11 cellular contexts compared by ENCODE assay signal in the genomic region with DNA sequence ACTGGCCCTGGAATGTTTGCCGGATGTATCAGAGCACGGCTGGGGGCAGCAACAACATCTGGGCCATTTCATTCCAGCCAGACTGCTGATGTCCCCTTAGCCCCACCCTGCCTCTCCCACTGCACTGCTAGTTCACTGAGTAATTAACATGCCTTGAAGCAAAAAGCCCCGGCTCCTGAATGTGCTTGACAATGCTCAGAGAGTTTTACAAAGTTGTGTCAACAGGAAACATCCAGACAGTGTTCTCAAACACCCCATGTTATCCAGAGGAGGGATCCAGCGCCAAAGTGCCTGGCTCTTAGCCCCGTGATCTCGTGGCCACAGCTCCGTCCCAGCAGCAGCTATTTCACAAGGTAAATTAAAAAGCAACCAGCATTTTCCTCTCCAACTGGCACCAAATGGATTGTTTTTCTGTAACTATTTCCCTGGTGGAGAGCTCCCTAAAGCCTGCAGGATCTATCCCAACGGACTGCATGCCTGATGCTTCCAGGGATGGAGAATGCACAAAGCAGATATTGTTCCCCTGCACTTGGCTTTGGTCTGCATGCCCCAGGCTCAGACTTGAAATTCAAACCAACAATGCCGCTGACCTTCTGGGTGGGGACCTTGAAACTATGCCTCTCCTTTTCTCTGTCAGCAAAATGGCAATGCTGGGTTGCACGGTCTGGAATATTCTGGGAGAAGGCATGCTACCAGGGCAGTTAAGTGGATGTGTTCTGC.
DNase-seq lines count a peak whose midpoint lies in the region; ATAC-seq and TF ChIP-seq lines count a peak whose summit lies in the region.
"Had no signal": no experiment of that assay in that cellular context is flagged by ENCODE, and none has a peak within 500 bp of the region (broad histone marks: within the 10 kb centered on the region; RNA-seq: fewer than 3 reads in every experiment).

No MANE protein-coding gene starts in this region.

- no peak overlapping the region for H3K4me3 Mint-ChIP-seq in activated naive CD4-positive, alpha-beta T cell treated with anti-CD3 and anti-CD28 coated beads, Interleukin-2, amount 10 ng/mL, durations not matched to agents 7 days and 5 days

- no peaks in the 10 kb centered on the region for H3K27me3 ChIP-seq in upper lobe of right lung

- DNase-seq in SK-MEL-5 (ENCODE audit: low read depth, low spot score), result peak; percentile 92
- DNase-seq in fibroblast of gingiva (ENCODE audit: low read depth), result peak; percentile 87
- DNase-seq in upper lobe of right lung, result peak; percentile 68
- DNase-seq in DMS114 treated with DMSO at 0.1 percent for 48 hours (lab: John Stamatoyannopoulos, UW; ENCODE audit: unreplicated experiment), result no peak
- DNase-seq in activated T-cell treated with anti-CD3 and anti-CD28 coated beads, Interleukin-2, amount 50 U/mL, for 1 hour, result no peak
- no peak for DNase-seq in activated naive CD4-positive, alpha-beta T cell treated with anti-CD3 and anti-CD28 coated beads, Interleukin-2, amount 10 ng/mL, durations not matched to agents 7 days and 5 days
- DNase-seq: activated CD8-positive, alpha-beta memory T cell treated with anti-CD3 and anti-CD28 coated beads for 24 hours; NCI-H2029 had no signal

- no peaks in the 10 kb centered on the region for H3K36me3 Mint-ChIP-seq in activated naive CD4-positive, alpha-beta T cell treated with anti-CD3 and anti-CD28 coated beads, Interleukin-2, amount 10 ng/mL, durations not matched to agents 7 days and 5 days

- peaks cover 8% of the 10 kb centered on the region for H3K4me1 ChIP-seq in mesodermal cell (ENCODE audit: control insufficient read depth, insufficient read depth, low read length, poor library complexity, severe bottlenecking)
- peaks cover 10% of the 10 kb centered on the region for H3K4me1 ChIP-seq in upper lobe of right lung

- in situ Hi-C loops in SK-MEL-5 (cut with HindIII; ENCODE audit: low pct_unique_long_range_greater_than_20kb, low sequenced_read_pairs), result no loop called here

- no peak for TF ChIP-seq CTCF in upper lobe of right lung (IDR thresholded peaks at IDR 0.05)

- no peaks in the 10 kb centered on the region for H3K4me1 Mint-ChIP-seq in activated naive CD4-positive, alpha-beta T cell treated with anti-CD3 and anti-CD28 coated beads, Interleukin-2, amount 10 ng/mL, durations not matched to agents 7 days and 5 days

- H3K27me3 Mint-ChIP-seq in activated naive CD4-positive, alpha-beta T cell treated with anti-CD3 and anti-CD28 coated beads, Interleukin-2, amount 10 ng/mL, durations not matched to agents 7 days and 5 days, result peaks cover 12% of the 10 kb centered on the region

- 57 to 79% methylated on average over 8 to 9 of the region's 10 CpGs for whole genome bisulfite sequencing in mesodermal cell (ENCODE audit: insufficient coverage in 2 of 2), 2 experiments

- peak overlapping the region; percentile 91 for H3K27ac ChIP-seq in mesodermal cell (ENCODE audit: low read depth, low read length, severe bottlenecking)
- H3K27ac ChIP-seq in upper lobe of right lung, result peak overlapping the region; percentile 66
- H3K27ac ChIP-seq: epithelial cell of prostate had no signal

- H3K9me3 Mint-ChIP-seq in activated naive CD4-positive, alpha-beta T cell treated with anti-CD3 and anti-CD28 coated beads, Interleukin-2, amount 10 ng/mL, durations not matched to agents 7 days and 5 days, result no peaks in the 10 kb centered on the region

- intact Hi-C loops in upper lobe of right lung (cut with DNase I), result no loop called here

- H3K9me3 ChIP-seq in mesodermal cell (ENCODE audit: control insufficient read depth, low read length) (no peaks in the 10 kb centered on the region), upper lobe of right lung (no peaks in the 10 kb centered on the region)

- H3K36me3 ChIP-seq in mesodermal cell (ENCODE audit: control insufficient read depth, insufficient read depth, low read length) (no peaks in the 10 kb centered on the region), upper lobe of right lung (no peaks in the 10 kb centered on the region)

- H3K4me3 ChIP-seq in mesodermal cell (ENCODE audit: extremely low read depth, insufficient read depth, low read length, poor library complexity, severe bottlenecking) (no peak overlapping the region), upper lobe of right lung (no peak overlapping the region)

- CTCF ChIA-PET in activated naive CD4-positive, alpha-beta T cell treated with anti-CD3 and anti-CD28 coated beads, Interleukin-2, amount 10 ng/mL, durations not matched to agents 7 days and 5 days (lab: Charles Lee), result no interaction called here

- H3K27ac Mint-ChIP-seq in activated naive CD4-positive, alpha-beta T cell treated with anti-CD3 and anti-CD28 coated beads, Interleukin-2, amount 10 ng/mL, durations not matched to agents 7 days and 5 days, result no peak overlapping the region

- ATAC-seq in upper lobe of right lung, result peak; percentile 75
- ATAC-seq in GM21360 (IDR thresholded peaks at IDR 0.05; ENCODE audit: unreplicated experiment), result no peak

Comparison
In these comparisons a context has a peak if more than half of its experiments do, and no peak if none do; other contexts are left out.
1. DNase-seq: peak in SK-MEL-5 (single experiment), fibroblast of gingiva (single experiment) and upper lobe of right lung (single experiment); none in DMS114 treated with DMSO at 0.1 percent for 48 hours (single experiment), activated T-cell treated with anti-CD3 and anti-CD28 coated beads, Interleukin-2, amount 50 U/mL, for 1 hour (single experiment) and activated naive CD4-positive, alpha-beta T cell treated with anti-CD3 and anti-CD28 coated beads, Interleukin-2, amount 10 ng/mL, durations not matched to agents 7 days and 5 days (single experiment).